In the genomic region with DNA sequence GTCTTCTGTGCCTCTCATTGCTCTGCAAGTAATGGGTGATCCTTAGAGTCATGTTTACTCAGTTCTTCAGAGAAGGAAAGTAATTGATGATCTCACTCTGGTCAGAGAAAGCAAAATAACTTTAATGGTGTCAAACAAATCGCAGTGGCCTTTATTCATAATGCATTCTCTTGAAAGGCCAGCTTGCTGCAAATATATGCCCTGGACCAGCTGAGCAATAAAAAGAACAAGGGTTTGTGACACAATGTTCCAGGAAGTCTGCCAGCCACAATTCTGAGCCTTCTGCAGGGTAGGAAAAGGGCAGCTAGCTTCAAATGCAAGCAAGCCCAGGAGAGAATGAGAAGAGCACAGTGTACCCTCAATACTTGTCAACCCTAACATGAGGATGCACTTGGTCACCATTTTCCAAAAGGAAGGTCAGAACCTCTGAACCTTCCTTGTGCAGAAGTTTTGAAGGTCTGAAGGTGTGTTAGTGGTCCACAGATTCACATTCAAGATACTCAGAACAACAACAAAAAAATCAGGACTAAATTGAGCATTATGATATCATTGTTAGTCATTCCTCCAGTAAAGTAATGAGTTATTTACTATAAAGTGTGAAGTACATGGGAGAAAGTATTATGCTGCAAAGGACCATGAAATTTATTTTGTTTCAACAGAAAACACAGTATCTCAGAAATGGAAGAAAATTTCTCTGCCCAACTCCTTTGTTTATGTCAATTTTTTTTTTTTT, we compare ENCODE assay signal across 9 cellular contexts.
DNase-seq lines count a peak whose midpoint lies in the region; ATAC-seq, FAIRE-seq and TF ChIP-seq lines count a peak whose summit lies in the region.
"Had no signal": no experiment of that assay in that cellular context is flagged by ENCODE, and none has a peak within 500 bp of the region (broad histone marks: within the 10 kb centered on the region; RNA-seq: fewer than 3 reads in every experiment).

No MANE protein-coding gene starts in this region.

- no peaks in the 10 kb centered on the region for H3K27me3 Mint-ChIP-seq in activated CD4-positive, alpha-beta T cell treated with anti-CD3 and anti-CD28 coated beads, Interleukin-2, amount 10 ng/mL, durations not matched to agents 7 days and 5 days

- FAIRE-seq in bronchial epithelial cell (lab: Jason Lieb, UNC), result no peak

- H3K4me3 ChIP-seq in bronchial epithelial cell (ENCODE audit: low read depth, low read length) (no peak overlapping the region), thoracic aorta (peak overlapping the region; percentile 36)

- no peak overlapping the region for H3K27ac Mint-ChIP-seq in activated CD4-positive, alpha-beta T cell treated with anti-CD3 and anti-CD28 coated beads, Interleukin-2, amount 10 ng/mL, durations not matched to agents 7 days and 5 days

- no peaks in the 10 kb centered on the region for H3K9me3 ChIP-seq in thoracic aorta

- H3K4me3 Mint-ChIP-seq in activated CD4-positive, alpha-beta T cell treated with anti-CD3 and anti-CD28 coated beads, Interleukin-2, amount 10 ng/mL, durations not matched to agents 7 days and 5 days, result no peak overlapping the region

- ATAC-seq in left colon (no peak), thoracic aorta (ENCODE audit: insufficient number of reproducible peaks, low FRiP score, low read depth) (peak; percentile 97)

- H3K4me1 Mint-ChIP-seq in activated CD4-positive, alpha-beta T cell treated with anti-CD3 and anti-CD28 coated beads, Interleukin-2, amount 10 ng/mL, durations not matched to agents 7 days and 5 days, result no peaks in the 10 kb centered on the region

- no peaks in the 10 kb centered on the region for H3K9me3 Mint-ChIP-seq in activated CD4-positive, alpha-beta T cell treated with anti-CD3 and anti-CD28 coated beads, Interleukin-2, amount 10 ng/mL, durations not matched to agents 7 days and 5 days

- H3K27me3 ChIP-seq in bronchial epithelial cell (ENCODE audit: control insufficient read depth, insufficient read depth, low read length), result no peaks in the 10 kb centered on the region
- H3K27me3 ChIP-seq in thoracic aorta (replicated peaks; ENCODE audit: insufficient read depth), result no peaks in the 10 kb centered on the region

- peak overlapping the region; percentile 46 to 76 for H3K27ac ChIP-seq in thoracic aorta

- POLR2A ChIA-PET in activated CD4-positive, alpha-beta T cell treated with anti-CD3 and anti-CD28 coated beads, Interleukin-2, amount 10 ng/mL, durations not matched to agents 7 days and 5 days (lab: Charles Lee), result no interaction called here

- peaks cover 13 to 19% of the 10 kb centered on the region in 2 donors for H3K4me1 ChIP-seq in thoracic aorta (ENCODE audit: control insufficient read depth in 1 of 2, low read depth in 2 of 2)

- intact Hi-C loops in left colon (cut with DNase I, micrococcal nuclease), result no loop called here

- H3K36me3 ChIP-seq in bronchial epithelial cell (ENCODE audit: control insufficient read depth, insufficient read depth, low read length), result no peaks in the 10 kb centered on the region
- no peaks in the 10 kb centered on the region for H3K36me3 ChIP-seq in thoracic aorta

- CTCF ChIA-PET in activated CD4-positive, alpha-beta T cell treated with anti-CD3 and anti-CD28 coated beads, Interleukin-2, amount 10 ng/mL, durations not matched to agents 7 days and 5 days (lab: Charles Lee), result no interaction called here

- peak; percentile 54 for DNase-seq in HS-5 (ENCODE audit: low read depth)
- DNase-seq in bronchial epithelial cell (ENCODE audit: low read depth), result peak; percentile 70
- peak; percentile 12 to 56 for DNase-seq in left colon
- peak; percentile 28 for DNase-seq in thoracic aorta (ENCODE audit: low spot score)
- DNase-seq in stimulated activated CD4-positive, alpha-beta T cell treated with anti-CD3 and anti-CD28 coated beads, Interleukin-4, amount 100 ng/mL, for 1 hour, result no peak
- no peak for DNase-seq in activated CD4-positive, alpha-beta T cell treated with anti-CD3 and anti-CD28 coated beads, Interleukin-2, amount 10 ng/mL, durations not matched to agents 7 days and 5 days
- DNase-seq in NCI-H1694 (lab: John Stamatoyannopoulos, UW), result no peak
- DNase-seq: activated CD4-positive, alpha-beta T cell treated with anti-CD3 and anti-CD28 coated beads, Interleukin-2, amount 50 U/mL, for 4 hours; MV-4-11 had no signal

- H3K36me3 Mint-ChIP-seq in activated CD4-positive, alpha-beta T cell treated with anti-CD3 and anti-CD28 coated beads, Interleukin-2, amount 10 ng/mL, durations not matched to agents 7 days and 5 days (ENCODE audit: low read depth), result no peaks in the 10 kb centered on the region

- TF ChIP-seq CTCF in bronchial epithelial cell (IDR thresholded peaks at IDR 0.05; ENCODE audit: insufficient read depth, low read length, severe bottlenecking) (no peak), thoracic aorta (IDR thresholded peaks at IDR 0.05) (no peak)

Comparison
In these comparisons a context has a peak if more than half of its experiments do, and no peak if none do; other contexts are left out.
1. DNase-seq: peak in HS-5 (single experiment), bronchial epithelial cell (single experiment), left colon (2 of 2) and thoracic aorta (single experiment); none in stimulated activated CD4-positive, alpha-beta T cell treated with anti-CD3 and anti-CD28 coated beads, Interleukin-4, amount 100 ng/mL, for 1 hour (single experiment), activated CD4-positive, alpha-beta T cell treated with anti-CD3 and anti-CD28 coated beads, Interleukin-2, amount 10 ng/mL, durations not matched to agents 7 days and 5 days (single experiment) and NCI-H1694 (single experiment).